In the genomic region with DNA sequence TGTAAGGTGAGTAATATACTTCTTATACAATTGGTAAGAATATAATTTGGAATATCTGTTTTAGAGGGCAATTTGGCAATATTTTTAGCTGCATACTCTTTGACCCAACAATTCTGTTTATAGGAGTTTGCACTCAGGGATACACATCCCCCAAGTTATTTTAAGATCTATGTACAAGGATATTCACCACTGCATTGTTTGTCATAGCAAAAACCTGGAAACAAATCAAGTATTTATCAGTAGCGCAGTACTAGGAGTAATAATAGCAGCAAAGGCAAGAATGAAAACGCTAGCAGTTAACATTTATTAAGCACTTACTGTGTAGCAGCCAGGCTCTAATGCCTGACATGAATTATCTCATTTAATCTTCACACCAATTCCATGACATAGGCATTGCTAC, we compare ENCODE assay signal across 15 cellular contexts. TPM values are rescaled to one million over a fixed set of nuclear protein-coding genes. Genes with fewer than 3 reads are reported as not detected.
DNase-seq lines count a peak whose midpoint lies in the region; ATAC-seq and TF ChIP-seq lines count a peak whose summit lies in the region.
"Had no signal": no experiment of that assay in that cellular context is flagged by ENCODE, and none has a peak within 500 bp of the region (broad histone marks: within the 10 kb centered on the region; RNA-seq: fewer than 3 reads in every experiment).

No MANE protein-coding gene starts in this region.

- no peak overlapping the region for H3K27ac Mint-ChIP-seq in activated CD8-positive, alpha-beta memory T cell treated with anti-CD3 and anti-CD28 coated beads, Interleukin-2, amount 10 ng/mL, durations not matched to agents 7 days and 5 days
- no peak overlapping the region for H3K27ac Mint-ChIP-seq in endodermal cell
- H3K27ac Mint-ChIP-seq: B cell; CD4-positive, alpha-beta T cell; HFFc6 had no signal

- peak overlapping the region; percentile 81 for H3K27ac ChIP-seq in skeletal muscle tissue (ENCODE audit: low read depth, low read length)
- H3K27ac ChIP-seq in endodermal cell (ENCODE audit: low read depth, low read length): no peak overlapping the region
- H3K27ac ChIP-seq: HL-60 had no signal

- H3K36me3 Mint-ChIP-seq in activated CD8-positive, alpha-beta memory T cell treated with anti-CD3 and anti-CD28 coated beads, Interleukin-2, amount 10 ng/mL, durations not matched to agents 7 days and 5 days: no peaks in the 10 kb centered on the region
- H3K36me3 Mint-ChIP-seq in endodermal cell (ENCODE audit: low read depth): no peaks in the 10 kb centered on the region

- intact Hi-C loops in left cardiac atrium (cut with DNase I): no loop called here

- H3K4me1 ChIP-seq in skeletal muscle tissue (ENCODE audit: control insufficient read depth in 3 of 3, insufficient read depth in 3 of 3, low read length in 3 of 3): peaks cover 8 to 28% (median 21%) of the 10 kb centered on the region in 3 donors
- no peaks in the 10 kb centered on the region for H3K4me1 ChIP-seq in endodermal cell (ENCODE audit: control insufficient read depth, insufficient read depth, low read length)

- WGBS in endodermal cell (ENCODE audit: insufficient coverage in 1 of 2, insufficient read length in 1 of 2), 2 experiments: 91 to 100% methylated on average over 1 to 2 of the region's 2 CpGs

- H3K4me3 Mint-ChIP-seq in activated CD8-positive, alpha-beta memory T cell treated with anti-CD3 and anti-CD28 coated beads, Interleukin-2, amount 10 ng/mL, durations not matched to agents 7 days and 5 days: no peak overlapping the region
- no peak overlapping the region for H3K4me3 Mint-ChIP-seq in endodermal cell
- H3K4me3 Mint-ChIP-seq: B cell; CD4-positive, alpha-beta T cell; HFFc6 had no signal

- no peaks in the 10 kb centered on the region for H3K9me3 Mint-ChIP-seq in activated CD8-positive, alpha-beta memory T cell treated with anti-CD3 and anti-CD28 coated beads, Interleukin-2, amount 10 ng/mL, durations not matched to agents 7 days and 5 days (ENCODE audit: low read depth)
- H3K9me3 Mint-ChIP-seq in endodermal cell: no peaks in the 10 kb centered on the region
- H3K9me3 Mint-ChIP-seq: CD4-positive, alpha-beta T cell; HFFc6 had no signal

- DNase-seq in fibroblast of pulmonary artery (ENCODE audit: low read depth) (peak; percentile 41), left cardiac atrium (no peak), myocyte (ENCODE audit: low read depth) (peak; percentile 55), hippocampal formation (lab: John Stamatoyannopoulos, UW) (no peak), endodermal cell (no peak)
- DNase-seq in activated CD8-positive, alpha-beta memory T cell treated with anti-CD3 and anti-CD28 coated beads, Interleukin-2, amount 10 ng/mL, durations not matched to agents 7 days and 5 days: no peak
- DNase-seq: C1 segment of cervical spinal cord; Calu3; CD4-positive, alpha-beta T cell; DMS 273 treated with DMSO at 0.1 percent for 48 hours; HCEC 1CT; HFFc6 had no signal

- H3K27me3 Mint-ChIP-seq in activated CD8-positive, alpha-beta memory T cell treated with anti-CD3 and anti-CD28 coated beads, Interleukin-2, amount 10 ng/mL, durations not matched to agents 7 days and 5 days: peaks cover 46% of the 10 kb centered on the region
- H3K27me3 Mint-ChIP-seq in endodermal cell (ENCODE audit: insufficient read depth): peaks cover 6% of the 10 kb centered on the region
- H3K27me3 Mint-ChIP-seq: CD4-positive, alpha-beta T cell had no signal

- no peaks in the 10 kb centered on the region for H3K27me3 ChIP-seq in skeletal muscle tissue (ENCODE audit: control insufficient read depth in 3 of 3, insufficient read depth in 3 of 3, low read length in 3 of 3)
- no peaks in the 10 kb centered on the region for H3K27me3 ChIP-seq in endodermal cell (ENCODE audit: control insufficient read depth, insufficient read depth, low read length, poor library complexity, severe bottlenecking)

- H3K4me3 ChIP-seq in fibroblast of pulmonary artery (replicated peaks; ENCODE audit: low read depth, low read length) (no peak overlapping the region), skeletal muscle tissue (ENCODE audit: low read length in 3 of 3) (no peak overlapping the region), endodermal cell (ENCODE audit: low read length) (no peak overlapping the region)

- peaks cover 13% of the 10 kb centered on the region for H3K4me1 Mint-ChIP-seq in activated CD8-positive, alpha-beta memory T cell treated with anti-CD3 and anti-CD28 coated beads, Interleukin-2, amount 10 ng/mL, durations not matched to agents 7 days and 5 days
- no peaks in the 10 kb centered on the region for H3K4me1 Mint-ChIP-seq in endodermal cell
- H3K4me1 Mint-ChIP-seq: B cell had no signal

- H3K9ac ChIP-seq in skeletal muscle tissue (ENCODE audit: low read depth in 1 of 3, low read length in 3 of 3): peak overlapping the region in 2 of 3 donors; percentile 35 to 57
- H3K9ac ChIP-seq in endodermal cell (ENCODE audit: extremely low read depth, low read length, poor library complexity, severe bottlenecking): no peak overlapping the region

- H3K9me3 ChIP-seq in skeletal muscle tissue (ENCODE audit: control insufficient read depth in 3 of 3, low read length in 3 of 3) (no peaks in the 10 kb centered on the region), endodermal cell (ENCODE audit: control insufficient read depth, low read length) (no peaks in the 10 kb centered on the region)

- peak; percentile 79 to 82 for ATAC-seq in left cardiac atrium
- no peak for ATAC-seq in activated CD8-positive, alpha-beta memory T cell treated with anti-CD3 and anti-CD28 coated beads, Interleukin-2, amount 10 ng/mL, durations not matched to agents 7 days and 5 days

- no peaks in the 10 kb centered on the region for H3K36me3 ChIP-seq in skeletal muscle tissue (ENCODE audit: control insufficient read depth in 3 of 3, insufficient read depth in 3 of 3, low read length in 3 of 3)
- H3K36me3 ChIP-seq in endodermal cell (ENCODE audit: control insufficient read depth, insufficient read depth, low read length): no peaks in the 10 kb centered on the region

- no peak for TF ChIP-seq CTCF in fibroblast of pulmonary artery (IDR thresholded peaks at IDR 0.05; ENCODE audit: low read length, missing control alignments)
- no peak for TF ChIP-seq CTCF in endodermal cell (conservative IDR thresholded peaks at IDR 0.05)

- CTCF ChIA-PET in activated CD8-positive, alpha-beta memory T cell treated with anti-CD3 and anti-CD28 coated beads, Interleukin-2, amount 10 ng/mL, durations not matched to agents 7 days and 5 days (lab: Charles Lee): no interaction called here

RNA-seq across cellular contexts. Expression of a gene that starts 30.7 kb away (rescaled TPM):
- total RNA-seq in left cardiac atrium (100 to 1,000 TPM in 1 of 2 donors, 10 to 100 TPM in 1; 75.0 to 139 TPM), myocyte (72.5 and 93.1 TPM in 2 replicates), skeletal muscle tissue (31.3 TPM), endodermal cell (10 to 100 TPM; 32.1 to 43.9 TPM)
- polyA plus RNA-seq in myocyte (2012): 70.4 TPM
- 10 to 100 TPM; 36.4 to 43.0 TPM for total RNA-seq in activated CD8-positive, alpha-beta memory T cell treated with anti-CD3 and anti-CD28 coated beads, Interleukin-2, amount 10 ng/mL, durations not matched to agents 7 days and 5 days
- polyA plus RNA-seq in endodermal cell (2013, experiment 1 of 2): 128 TPM
- 129 TPM for polyA plus RNA-seq in endodermal cell (2013, experiment 2 of 2)

Comparison
In these comparisons a context has a peak if more than half of its experiments do, and no peak if none do; other contexts are left out.
1. DNase-seq: peak in fibroblast of pulmonary artery (single experiment) and myocyte (single experiment); none in left cardiac atrium (single experiment), hippocampal formation (0 of 2), activated CD8-positive, alpha-beta memory T cell treated with anti-CD3 and anti-CD28 coated beads, Interleukin-2, amount 10 ng/mL, durations not matched to agents 7 days and 5 days (single experiment) and endodermal cell (single experiment).